19 cellular contexts compared by ENCODE assay signal in genomic region chr2:179622122-179622521, GRCh38.
A peak's percentile ranks its signal among the peaks of the same experiment; 100 is the strongest.
DNase-seq lines count a peak whose midpoint lies in the region; ATAC-seq and TF ChIP-seq lines count a peak whose summit lies in the region.
"Had no signal": no experiment of that assay in that cellular context is flagged by ENCODE, and none has a peak within 500 bp of the region (broad histone marks: within the 10 kb centered on the region; RNA-seq: fewer than 3 reads in every experiment).

No MANE protein-coding gene starts in this region.

- ATAC-seq in SK-N-SH treated with all-trans-retinoic acid at 6 μM for 48 hours (peak; percentile 61), GM18519 (IDR thresholded peaks at IDR 0.05; ENCODE audit: low FRiP score, unreplicated experiment) (no peak)

- H3K27me3 Mint-ChIP-seq in HFFc6 (ENCODE audit: insufficient read depth) = no peaks in the 10 kb centered on the region; the same call in 1 of the 2 replicates

- no peaks in the 10 kb centered on the region for H3K9me3 ChIP-seq in mesenchymal stem cell (ENCODE audit: control insufficient read depth, low read length)
- H3K9me3 ChIP-seq: Peyer's patch had no signal

- TF ChIP-seq CTCF in HFFc6 (IDR thresholded peaks at IDR 0.05) = no peak

- DNase-seq in AG20443 (ENCODE audit: low spot score) (peak; percentile 19), HFFc6 (peak; percentile 26), mesenchymal stem cell (no peak), amniotic stem cell (lab: John Stamatoyannopoulos, UW) (no peak), GF-D8 (lab: John Stamatoyannopoulos, UW) (no peak)
- DNase-seq in central memory CD4-positive, alpha-beta T cell = no peak
- DNase-seq: AML-193, COR-L47, KBM-7, NCI-H1048, NCI-H146, NCI-H2081 treated with DMSO at 0.1 percent for 48 hours, NCI-H510A, NCI-H82, Peyer's patch, SIG-M5 had no signal

- no peak overlapping the region for H4K8ac ChIP-seq in mesenchymal stem cell (ENCODE audit: low read length)

- H3K27ac Mint-ChIP-seq in HFFc6 = peak overlapping the region; percentile 4; the same call in 1 of the 2 replicates

- no peak overlapping the region for H2AFZ ChIP-seq in mesenchymal stem cell (ENCODE audit: low read depth, low read length)

- no peak overlapping the region for H3K4me3 ChIP-seq in mesenchymal stem cell (ENCODE audit: insufficient read depth in 1 of 2, low read depth in 1 of 2, low read length in 2 of 2)
- H3K4me3 ChIP-seq: Peyer's patch had no signal

- no peak overlapping the region for H3K4me3 Mint-ChIP-seq in HFFc6
- H3K4me3 Mint-ChIP-seq: CD14-positive monocyte had no signal

- peaks cover 32% of the 10 kb centered on the region for H3K4me1 Mint-ChIP-seq in HFFc6 (ENCODE audit: low read depth)
- H3K4me1 Mint-ChIP-seq: CD14-positive monocyte had no signal

- peak overlapping the region; percentile 15 for H3K9ac ChIP-seq in mesenchymal stem cell (ENCODE audit: low read length)

- H2BK120ac ChIP-seq in mesenchymal stem cell (ENCODE audit: low read depth, low read length) = no peak overlapping the region

- H3K4ac ChIP-seq in mesenchymal stem cell (ENCODE audit: low read depth in 1 of 2, low read length in 2 of 2) = no peak overlapping the region

- no CpG with 5 or more reads among the region's 1 CpG for WGBS in mesenchymal stem cell

- H3K27ac ChIP-seq in mesenchymal stem cell (ENCODE audit: low read length, poor library complexity, severe bottlenecking) = no peak overlapping the region
- H3K27ac ChIP-seq: Peyer's patch had no signal

- no peak overlapping the region for H3K4me2 ChIP-seq in mesenchymal stem cell (ENCODE audit: low read length, poor library complexity, severe bottlenecking)

- no peaks in the 10 kb centered on the region for H3K9me3 Mint-ChIP-seq in HFFc6

- no peak overlapping the region for H2BK5ac ChIP-seq in mesenchymal stem cell (ENCODE audit: low read depth, low read length, poor library complexity, severe bottlenecking)

- no peak overlapping the region for H3K23ac ChIP-seq in mesenchymal stem cell (ENCODE audit: low read length in 2 of 2)

- no peaks in the 10 kb centered on the region for H3K4me1 ChIP-seq in mesenchymal stem cell (ENCODE audit: control insufficient read depth, insufficient read depth, low read depth, low read length)
- H3K4me1 ChIP-seq: Peyer's patch had no signal

- no peak overlapping the region for H3K18ac ChIP-seq in mesenchymal stem cell (ENCODE audit: low read depth in 1 of 2, low read length in 2 of 2)

- H2BK15ac ChIP-seq in mesenchymal stem cell (ENCODE audit: low read depth, poor library complexity, severe bottlenecking) = no peak overlapping the region

- H3K14ac ChIP-seq in mesenchymal stem cell (ENCODE audit: low read length in 2 of 2) = no peak overlapping the region

- H2BK12ac ChIP-seq in mesenchymal stem cell (ENCODE audit: low read length in 2 of 2) = no peak overlapping the region

- H2AK5ac ChIP-seq in mesenchymal stem cell (ENCODE audit: low read length, severe bottlenecking) = no peak overlapping the region

- no peaks in the 10 kb centered on the region for H3K79me1 ChIP-seq in mesenchymal stem cell (replicated peaks; ENCODE audit: low read length, poor library complexity, severe bottlenecking)

- H3K27me3 ChIP-seq in mesenchymal stem cell (ENCODE audit: control insufficient read depth in 1 of 2, insufficient read depth in 1 of 2, low read length in 2 of 2) = no peaks in the 10 kb centered on the region
- H3K27me3 ChIP-seq: Peyer's patch had no signal

- peaks cover 5% of the 10 kb centered on the region; the same call in 1 of the 2 replicates for H3K36me3 Mint-ChIP-seq in HFFc6 (ENCODE audit: low read depth)
- H3K36me3 Mint-ChIP-seq: CD14-positive monocyte had no signal

- no peak overlapping the region for H4K91ac ChIP-seq in mesenchymal stem cell (ENCODE audit: low read length)

- no peaks in the 10 kb centered on the region for H3K36me3 ChIP-seq in mesenchymal stem cell (ENCODE audit: control insufficient read depth in 1 of 2, insufficient read depth in 2 of 2, low read depth in 1 of 2, low read length in 2 of 2)
- H3K36me3 ChIP-seq: Peyer's patch had no signal

TF ChIP-seq in SK-N-SH treated with all-trans-retinoic acid at 6 μM for 48 hours, 23 proteins besides CTCF, POLR2A, EP300 and RAD21:
- TF ChIP-seq ZNF565 (CRISPR knock-in tag; conservative IDR thresholded peaks at IDR 0.05; ENCODE audit: low read depth) (no peak), ARNTL (CRISPR knock-in tag; IDR thresholded peaks at IDR 0.05; ENCODE audit: borderline replicate concordance, low read depth) (no peak), CSDC2 (CRISPR knock-in tag; IDR thresholded peaks at IDR 0.05) (no peak), CREB5 (CRISPR knock-in tag; IDR thresholded peaks at IDR 0.05; ENCODE audit: low read depth) (no peak), BACH2 (CRISPR knock-in tag; IDR thresholded peaks at IDR 0.05; ENCODE audit: borderline replicate concordance) (no peak), OSR1 (CRISPR knock-in tag; IDR thresholded peaks at IDR 0.05) (no peak), GLIS3 (CRISPR knock-in tag; IDR thresholded peaks at IDR 0.05) (no peak), ZNF8 (CRISPR knock-in tag; IDR thresholded peaks at IDR 0.05) (no peak), ZNF70 (CRISPR knock-in tag; IDR thresholded peaks at IDR 0.05) (no peak), PATZ1 (CRISPR knock-in tag; IDR thresholded peaks at IDR 0.05; ENCODE audit: borderline replicate concordance) (no peak), ESRRG (CRISPR knock-in tag; IDR thresholded peaks at IDR 0.05) (no peak), ZFP3 (CRISPR knock-in tag; IDR thresholded peaks at IDR 0.05) (no peak), RARB (CRISPR knock-in tag; IDR thresholded peaks at IDR 0.05) (no peak), SNAI2 (CRISPR knock-in tag; IDR thresholded peaks at IDR 0.05) (no peak), ZFP30 (CRISPR knock-in tag; IDR thresholded peaks at IDR 0.05) (no peak), TCF4 (CRISPR knock-in tag; IDR thresholded peaks at IDR 0.05; ENCODE audit: borderline replicate concordance) (no peak), TOX (CRISPR knock-in tag; IDR thresholded peaks at IDR 0.05; ENCODE audit: borderline replicate concordance) (no peak), TSHZ2 (CRISPR knock-in tag; IDR thresholded peaks at IDR 0.05) (no peak)

Comparison
In these comparisons a context has a peak if more than half of its experiments do, and no peak if none do; other contexts are left out.
1. DNase-seq: peak in AG20443 (single experiment) and HFFc6 (single experiment); none in mesenchymal stem cell (single experiment), amniotic stem cell (single experiment), central memory CD4-positive, alpha-beta T cell (single experiment) and GF-D8 (single experiment).